In the genomic region with DNA sequence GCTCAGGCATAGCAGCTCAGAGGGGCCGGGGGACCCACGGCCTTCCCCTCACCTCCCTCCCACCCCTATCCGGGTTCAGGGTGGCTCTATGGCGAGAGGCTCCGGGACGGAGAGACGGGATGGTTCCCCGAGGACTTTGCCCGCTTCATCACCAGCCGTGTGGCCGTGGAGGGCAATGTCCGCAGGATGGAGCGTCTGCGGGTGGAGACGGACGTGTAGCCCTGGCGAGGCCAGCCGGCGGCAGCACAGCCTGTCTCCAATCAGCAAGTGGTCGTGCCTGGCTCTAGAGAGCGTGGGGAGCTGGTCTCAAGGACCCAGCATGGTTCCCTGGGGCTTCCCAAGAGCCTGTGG, we compare ENCODE assay signal across 25 cellular contexts. TPM values are rescaled to one million over a fixed set of nuclear protein-coding genes. Genes with fewer than 3 reads are reported as not detected.
"Had no signal": no experiment of that assay in that cellular context is flagged by ENCODE, and none has a peak within 500 bp of the region (broad histone marks: within the 10 kb centered on the region; RNA-seq: fewer than 3 reads in every experiment).

No MANE protein-coding gene starts in this region.

- H3K4me1 ChIP-seq: heart right ventricle, left ventricle myocardium inferior, neural progenitor cell had no signal

- H3K9ac ChIP-seq: neural progenitor cell had no signal

- H3K27me3 ChIP-seq: brain microvascular endothelial cell, neural progenitor cell, tibial nerve had no signal

- H3K9me3 ChIP-seq: heart right ventricle, left ventricle myocardium inferior, tibial nerve had no signal

- H3K27ac ChIP-seq: brain microvascular endothelial cell, heart right ventricle, left ventricle myocardium inferior, neural progenitor cell, WERI-Rb-1 had no signal

- DNase-seq: activated CD4-positive, alpha-beta T cell treated with anti-CD3 and anti-CD28 coated beads for 48 hours; activated CD4-positive, alpha-beta T cell treated with anti-CD3 and anti-CD28 coated beads, Interleukin-2, amount 50 U/mL, for 48 hours; activated CD8-positive, alpha-beta memory T cell treated with anti-CD3 and anti-CD28 coated beads for 24 hours; activated effector memory CD4-positive, alpha-beta T cell treated with anti-CD3 and anti-CD28 coated beads, Interleukin-2, amount 50 U/mL, for 16 hours; activated naive CD4-positive, alpha-beta T cell treated with anti-CD3 and anti-CD28 coated beads for 36 hours; activated naive CD8-positive, alpha-beta T cell treated with anti-CD3 and anti-CD28 coated beads, Interleukin-2, amount 10 ng/mL, durations not matched to agents 7 days and 5 days; activated T-cell treated with anti-CD3 and anti-CD28 coated beads, Interleukin-2, amount 50 U/mL, for 1 hour; brain microvascular endothelial cell; cortex of kidney; foreskin fibroblast; heart right ventricle; kidney glomerular epithelial cell; left ventricle myocardium inferior; mammary epithelial cell; natural killer cell; right cardiac atrium; stimulated activated CD4-positive, alpha-beta T cell treated with anti-CD3 and anti-CD28 coated beads, Interleukin-2, amount 100 ng/mL, for 48 hours; stimulated activated naive CD4-positive, alpha-beta T cell treated with Interleukin-2 at 50 U/mL for 16 hours; T-helper 17 cell; T1000; WERI-Rb-1 had no signal

- ATAC-seq: activated CD4-positive, CD25-positive, alpha-beta regulatory T cell treated with anti-CD3 and anti-CD28 coated beads, Interleukin-2, amount 50 U/mL, for 24 hours; heart right ventricle; natural killer cell; right cardiac atrium; T-helper 17 cell had no signal

- H3K36me3 ChIP-seq: brain microvascular endothelial cell, heart right ventricle, left ventricle myocardium inferior, neural progenitor cell had no signal

- H3K4me3 ChIP-seq: heart right ventricle, left ventricle myocardium inferior, neural progenitor cell, tibial nerve had no signal

RNA-seq across cellular contexts. Expression of gene ARHGEF16, which starts 25.9 kb away (rescaled TPM):
- total RNA-seq: activated naive CD8-positive, alpha-beta T cell treated with anti-CD3 and anti-CD28 coated beads, Interleukin-2, amount 10 ng/mL, durations not matched to agents 7 days and 5 days; activated T-helper 1 cell treated with anti-CD3 and anti-CD28 coated beads, Interleukin-12 subunit alpha, Interleukin-12 subunit beta, Interleukin-2, Interleukin-4 antibody, amounts not matched to agents 30 ng/mL and 10 ng/mL and 1 ng/mL, durations not matched to agents 14 hours and 24 hours and 36 hours; natural killer cell had no signal
